1 cellular context compared by ENCODE assay signal in the genomic region with DNA sequence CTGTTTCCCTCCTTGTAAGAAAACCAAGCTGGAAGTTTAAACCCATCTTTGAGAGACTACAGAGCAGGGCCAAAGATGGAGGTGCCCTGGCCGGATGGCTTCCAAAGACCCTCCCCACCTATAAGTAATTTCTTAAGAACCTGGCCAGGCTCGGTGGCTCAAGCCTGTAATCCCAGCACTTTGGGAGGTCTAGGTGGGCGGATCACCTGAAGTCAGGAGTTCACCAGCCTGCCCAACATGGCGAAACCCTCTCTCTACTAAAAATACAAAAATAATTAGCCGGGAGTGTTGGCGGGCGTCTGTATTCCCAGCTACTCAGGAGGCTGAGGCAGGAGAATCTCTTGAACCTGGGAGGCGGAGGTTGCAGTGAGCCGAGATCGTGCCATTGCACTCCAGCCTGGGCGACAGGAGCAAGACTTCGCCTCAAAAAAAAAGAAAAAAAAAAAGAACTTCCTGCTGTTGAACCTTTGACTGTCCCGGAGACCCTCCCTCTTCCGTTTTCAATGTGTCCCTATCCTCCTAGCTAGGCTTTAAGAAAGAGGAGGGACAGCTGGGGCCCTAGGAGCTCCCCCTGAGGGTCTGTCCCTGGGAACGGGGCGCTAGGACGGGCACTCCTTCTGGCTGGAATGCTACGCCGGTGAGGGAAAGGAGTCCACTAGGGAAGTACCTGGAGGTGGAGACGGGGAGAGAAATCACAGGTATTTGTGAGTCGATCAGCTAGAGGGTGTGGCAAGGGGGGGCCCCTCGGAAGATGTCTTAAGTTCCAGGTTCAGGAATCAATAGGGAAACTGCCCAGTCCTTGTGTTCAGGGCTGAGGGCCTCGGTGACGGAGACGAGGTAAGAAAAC.
TF ChIP-seq lines count a peak whose summit lies in the region.

No MANE protein-coding gene starts in this region.

TF ChIP-seq in Ishikawa, 13 proteins besides CTCF, POLR2A, EP300 and RAD21 (continued from another document):
- TF ChIP-seq, protein P1, sequence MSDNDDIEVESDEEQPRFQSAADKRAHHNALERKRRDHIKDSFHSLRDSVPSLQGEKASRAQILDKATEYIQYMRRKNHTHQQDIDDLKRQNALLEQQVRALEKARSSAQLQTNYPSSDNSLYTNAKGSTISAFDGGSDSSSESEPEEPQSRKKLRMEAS (IDR thresholded peaks at IDR 0.05): no peak
TF ChIP-seq in Ishikawa: peak in this region for 7.
